26 cellular contexts compared by ENCODE assay signal in the genomic region with DNA sequence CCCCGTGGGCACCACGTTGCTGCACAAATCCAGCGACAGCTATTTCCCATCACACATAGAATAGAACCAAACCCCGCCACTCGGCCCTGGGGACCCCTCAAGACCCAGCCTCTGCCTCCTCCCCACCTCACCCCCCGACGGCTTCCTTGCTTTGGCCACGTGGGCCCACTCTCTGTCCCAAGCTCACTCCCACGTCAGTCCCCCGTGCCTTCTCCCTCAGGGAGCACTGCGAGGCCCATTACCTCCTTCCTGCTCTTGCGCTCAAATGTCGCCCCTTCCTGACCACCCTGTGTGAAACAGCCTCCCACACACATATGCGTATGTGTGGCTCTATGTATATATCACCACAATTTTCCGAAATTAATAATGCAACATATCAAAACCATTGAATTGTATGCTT.
DNase-seq lines count a peak whose midpoint lies in the region; ATAC-seq, FAIRE-seq and TF ChIP-seq lines count a peak whose summit lies in the region.
"Had no signal": no experiment of that assay in that cellular context is flagged by ENCODE, and none has a peak within 500 bp of the region (broad histone marks: within the 10 kb centered on the region; RNA-seq: fewer than 3 reads in every experiment).

No MANE protein-coding gene starts in this region.

- H3K79me2 ChIP-seq in astrocyte (ENCODE audit: insufficient read depth, low read length) = no peaks in the 10 kb centered on the region

- H2AFZ ChIP-seq in astrocyte (ENCODE audit: low read depth, low read length) = no peak overlapping the region

- H3K4me3 Mint-ChIP-seq in astrocyte (ENCODE audit: unreplicated experiment) (no peak overlapping the region), nephron (peak overlapping the region in 1 of 3 experiments; percentile 1)
- H3K4me3 Mint-ChIP-seq: CD4-positive, alpha-beta memory T cell had no signal

- peak overlapping the region; percentile 28 for H3K27ac Mint-ChIP-seq in astrocyte (ENCODE audit: unreplicated experiment)
- peak overlapping the region in 2 of 3 experiments; percentile 28 to 33 for H3K27ac Mint-ChIP-seq in nephron

- H3K36me3 Mint-ChIP-seq in astrocyte (ENCODE audit: low read depth, unreplicated experiment) (no peaks in the 10 kb centered on the region), nephron (ENCODE audit: low read depth) (no peaks in the 10 kb centered on the region)
- H3K36me3 Mint-ChIP-seq: CD4-positive, alpha-beta memory T cell had no signal

- H3K9me3 ChIP-seq in left ventricle myocardium inferior (replicated peaks) (peaks cover 5% of the 10 kb centered on the region), astrocyte (ENCODE audit: insufficient read depth, low read depth, low read length) (no peaks in the 10 kb centered on the region), aorta (ENCODE audit: control insufficient read depth, low read length) (peaks cover 5% of the 10 kb centered on the region)
- H3K9me3 ChIP-seq: HAP-1, Peyer's patch, SJSA1 had no signal

- H3K9me3 Mint-ChIP-seq in astrocyte (ENCODE audit: unreplicated experiment) (peaks cover 2% of the 10 kb centered on the region), nephron (peaks cover 11% of the 10 kb centered on the region)

- H3K4me1 Mint-ChIP-seq in astrocyte (ENCODE audit: low read depth, unreplicated experiment) (no peaks in the 10 kb centered on the region), nephron (peaks cover 13% of the 10 kb centered on the region)

- H3K4me2 ChIP-seq in astrocyte (ENCODE audit: low read length) = peak overlapping the region; percentile 52
- H3K4me2 ChIP-seq: BLaER1 had no signal

- 47 to 49% methylated on average over 15 of the region's 15 CpGs for WGBS in aorta, 2 donors

- no peak overlapping the region for H3K9ac ChIP-seq in astrocyte (ENCODE audit: low read length)
- H3K9ac ChIP-seq: BLaER1 had no signal

- H3K36me3 ChIP-seq in left ventricle myocardium inferior = no peaks in the 10 kb centered on the region
- no peaks in the 10 kb centered on the region for H3K36me3 ChIP-seq in astrocyte (ENCODE audit: insufficient read depth, low read length)
- no peaks in the 10 kb centered on the region for H3K36me3 ChIP-seq in aorta (ENCODE audit: control insufficient read depth in 1 of 2, insufficient read depth in 2 of 2, low read length in 1 of 2)
- H3K36me3 ChIP-seq: BLaER1, HAP-1, Peyer's patch, SJSA1 had no signal

- intact Hi-C loops in left ventricle myocardium inferior (cut with micrococcal nuclease) = no loop called here
- intact Hi-C loops in Right ventricle myocardium inferior (cut with DNase I) = no loop called here
- intact Hi-C loops in aorta (cut with DNase I) = no loop called here

- no peaks in the 10 kb centered on the region for H3K4me1 ChIP-seq in left ventricle myocardium inferior
- no peaks in the 10 kb centered on the region for H3K4me1 ChIP-seq in astrocyte (ENCODE audit: insufficient read depth, low read length)
- no peaks in the 10 kb centered on the region for H3K4me1 ChIP-seq in aorta (ENCODE audit: control insufficient read depth in 1 of 2, insufficient read depth in 2 of 2, low read length in 2 of 2)
- H3K4me1 ChIP-seq: BLaER1, HAP-1, Peyer's patch had no signal

- H3K4me3 ChIP-seq in left ventricle myocardium inferior = peak overlapping the region; percentile 29
- no peak overlapping the region for H3K4me3 ChIP-seq in astrocyte (ENCODE audit: insufficient read depth, low read depth, low read length)
- no peak overlapping the region for H3K4me3 ChIP-seq in aorta (ENCODE audit: low read length in 2 of 2)
- H3K4me3 ChIP-seq: BLaER1, HAP-1, K562, Peyer's patch, SJSA1 had no signal

- TF ChIP-seq CTCF in left ventricle myocardium inferior (IDR thresholded peaks at IDR 0.05; ENCODE audit: borderline replicate concordance) = no peak
- no peak for TF ChIP-seq CTCF in astrocyte (IDR thresholded peaks at IDR 0.05; ENCODE audit: insufficient read depth, low read depth, low read length)
- TF ChIP-seq CTCF in nephron (IDR thresholded peaks at IDR 0.05; ENCODE audit: unreplicated experiment in 3 of 3) = no peak

- FAIRE-seq in astrocyte (lab: Jason Lieb, UNC) = no peak
- FAIRE-seq: GM12891, HepG2, K562 had no signal

- DNase-seq in left ventricle myocardium inferior = no peak
- no peak for DNase-seq in Right ventricle myocardium inferior (ENCODE audit: missing footprints)
- DNase-seq in astrocyte (ENCODE audit: low read depth) = no peak
- DNase-seq in aorta = no peak
- no peak for DNase-seq in NK-92 treated with Interleukin-12 subunit alpha and Interleukin-12 subunit beta, amount 100 ng/mL, for 24 hours (lab: John Stamatoyannopoulos, UW)
- DNase-seq in NCI-H2081 treated with DMSO at 0.1 percent for 48 hours (lab: John Stamatoyannopoulos, UW) = no peak
- DNase-seq in COLO829 (ENCODE audit: low spot score) = no peak
- DNase-seq: CD4-positive, alpha-beta memory T cell; DND-41; MM.1S; NCI-H1092 treated with DMSO at 0.1 percent for 48 hours; NCI-H146; NCI-H2029; NCI-H2171; NCI-H345; NCI-H524; NCI-H774; Peyer's patch had no signal

- H3K27me3 ChIP-seq in left ventricle myocardium inferior (ENCODE audit: low read depth) (peaks cover 57% of the 10 kb centered on the region), astrocyte (ENCODE audit: insufficient read depth, low read length) (peaks cover 29% of the 10 kb centered on the region), aorta (ENCODE audit: control insufficient read depth in 1 of 2, insufficient read depth in 2 of 2, low read length in 1 of 2) (no peaks in the 10 kb centered on the region)
- H3K27me3 ChIP-seq: BLaER1, Peyer's patch, SJSA1 had no signal

- H4K20me1 ChIP-seq in astrocyte (ENCODE audit: insufficient read depth, low read length) = no peaks in the 10 kb centered on the region
- H4K20me1 ChIP-seq: BLaER1 had no signal

- H3K27me3 Mint-ChIP-seq in astrocyte (ENCODE audit: low read depth, unreplicated experiment) (peaks cover 47% of the 10 kb centered on the region), nephron (ENCODE audit: low read depth) (peaks cover 34% of the 10 kb centered on the region)

- H3K27ac ChIP-seq in left ventricle myocardium inferior (replicated peaks) (no peak overlapping the region), astrocyte (ENCODE audit: low read depth, low read length) (no peak overlapping the region), aorta (ENCODE audit: low read depth in 1 of 2, low read length in 2 of 2) (no peak overlapping the region)
- H3K27ac ChIP-seq: BLaER1, HL-60, Peyer's patch, SJSA1 had no signal

- ATAC-seq in Right ventricle myocardium inferior = no peak
- peak; percentile 33 for ATAC-seq in aorta (ENCODE audit: low FRiP score)
- ATAC-seq: HepG2, K562 had no signal
